19 cellular contexts compared by ENCODE assay signal in genomic region chr9:89985078-89985477, GRCh38.
"Had no signal": no experiment of that assay in that cellular context is flagged by ENCODE, and none has a peak within 500 bp of the region (broad histone marks: within the 10 kb centered on the region; RNA-seq: fewer than 3 reads in every experiment).

No MANE protein-coding gene starts in this region.

- H3K4me2 ChIP-seq: neural progenitor cell had no signal

- ATAC-seq: gastroesophageal sphincter, heart left ventricle, upper lobe of right lung had no signal

- H3K27ac ChIP-seq: brain microvascular endothelial cell, esophagus muscularis mucosa, gastroesophageal sphincter, heart left ventricle, left ventricle myocardium inferior, neural progenitor cell, right atrium auricular region, thoracic aorta, upper lobe of right lung had no signal

- H3K9ac ChIP-seq: neural progenitor cell had no signal

- H3K36me3 ChIP-seq: brain microvascular endothelial cell, esophagus muscularis mucosa, gastroesophageal sphincter, heart left ventricle, left ventricle myocardium inferior, neural progenitor cell, right atrium auricular region, thoracic aorta, upper lobe of right lung had no signal

- H3K4me3 ChIP-seq: esophagus muscularis mucosa, gastroesophageal sphincter, heart left ventricle, left ventricle myocardium inferior, neural progenitor cell, right atrium auricular region, thoracic aorta, upper lobe of right lung had no signal

- H2AFZ ChIP-seq: neural progenitor cell had no signal

- H3K4me3 Mint-ChIP-seq: neural progenitor cell; stimulated activated effector memory CD8-positive, alpha-beta T cell treated with anti-CD3 and anti-CD28 coated beads, Interleukin-12 subunit alpha, Interleukin-12 subunit beta, amount 100 ng/mL, for 72 hours had no signal

- H3K27me3 ChIP-seq: brain microvascular endothelial cell, esophagus muscularis mucosa, gastroesophageal sphincter, neural progenitor cell, right atrium auricular region, upper lobe of right lung had no signal

- H3K36me3 Mint-ChIP-seq: neural progenitor cell; stimulated activated effector memory CD8-positive, alpha-beta T cell treated with anti-CD3 and anti-CD28 coated beads, Interleukin-12 subunit alpha, Interleukin-12 subunit beta, amount 100 ng/mL, for 72 hours had no signal

- DNase-seq: activated CD4-positive, alpha-beta T cell treated with anti-CD3 and anti-CD28 coated beads, Interleukin-2, amount 50 U/mL, for 48 hours; activated gamma-delta T cell treated with Interleukin-2 at 50 U/mL for 16 hours; activated T-cell treated with anti-CD3 and anti-CD28 coated beads, Interleukin-2, amount 50 U/mL, for 1 hour; anterior cingulate cortex; brain microvascular endothelial cell; effector CD4-positive, alpha-beta T cell; heart left ventricle; left ventricle myocardium inferior; stimulated activated CD4-positive, alpha-beta T cell treated with anti-CD3 and anti-CD28 coated beads, Interleukin-15, amount 100 ng/mL, for 24 hours; stimulated activated CD4-positive, alpha-beta T cell treated with anti-CD3 and anti-CD28 coated beads, Interleukin-2, amount 100 ng/mL, for 48 hours; T-helper 1 cell; upper lobe of right lung had no signal

- H3K27ac Mint-ChIP-seq: progenitor cell of endocrine pancreas; stimulated activated effector memory CD8-positive, alpha-beta T cell treated with anti-CD3 and anti-CD28 coated beads, Interleukin-12 subunit alpha, Interleukin-12 subunit beta, amount 100 ng/mL, for 72 hours had no signal

- H3K9me3 ChIP-seq: esophagus muscularis mucosa, gastroesophageal sphincter, heart left ventricle, left ventricle myocardium inferior, right atrium auricular region, thoracic aorta, upper lobe of right lung had no signal

- H3K4me1 ChIP-seq: neural progenitor cell, upper lobe of right lung had no signal
